ENCODE assay signal across 9 cellular contexts in genomic region chr11:65640483-65641207, GRCh38. TPM values are rescaled to one million over a fixed set of nuclear protein-coding genes. Genes with fewer than 3 reads are reported as not detected.
DNase-seq lines count a peak whose midpoint lies in the region; ATAC-seq, FAIRE-seq and TF ChIP-seq lines count a peak whose summit lies in the region.
"Had no signal": no experiment of that assay in that cellular context is flagged by ENCODE, and none has a peak within 500 bp of the region (broad histone marks: within the 10 kb centered on the region; RNA-seq: fewer than 3 reads in every experiment).

No MANE protein-coding gene starts in this region.

- peak overlapping the region; percentile 94 for H3K27ac Mint-ChIP-seq in T-helper 17 cell

- H3K4me3 ChIP-seq in H1 (ENCODE audit: extremely low read depth in 1 of 4, insufficient read depth in 2 of 4, low read depth in 3 of 4, low read length in 4 of 4): no peak overlapping the region
- H3K4me3 ChIP-seq in sigmoid colon: peak overlapping the region in 3 of 4 donors; percentile 3 to 26 (median 18)

- FAIRE-seq in H1 (lab: Jason Lieb, UNC): no peak
- FAIRE-seq: urothelium cell line had no signal

- no peaks in the 10 kb centered on the region for H3K9me3 ChIP-seq in T-helper 17 cell (ENCODE audit: control insufficient read depth, low read length, poor library complexity, severe bottlenecking)
- H3K9me3 ChIP-seq in H1 (ENCODE audit: insufficient read depth in 2 of 2, low read depth in 1 of 2, low read length in 1 of 2): no peaks in the 10 kb centered on the region
- no peaks in the 10 kb centered on the region for H3K9me3 ChIP-seq in sigmoid colon

- DNase-seq in T-helper 17 cell (no peak), H1 (ENCODE audit: low read depth in 1 of 2, low spot score in 2 of 2) (no peak), sigmoid colon (no peak), NCI-H446 treated with DMSO at 0.1 percent for 48 hours (lab: John Stamatoyannopoulos, UW) (no peak), NCI-H526 (lab: John Stamatoyannopoulos, UW) (no peak)

- TF ChIP-seq RAD21 in H1 (IDR thresholded peaks at IDR 0.05 in 1 of 2, conservative IDR thresholded peaks at IDR 0.05 in 1 of 2; ENCODE audit: low read depth in 2 of 2, low read length in 2 of 2): no peak

- ATAC-seq in GM18909 (IDR thresholded peaks at IDR 0.05; ENCODE audit: poor library complexity, unreplicated experiment) (peak; percentile 3), T-helper 17 cell (no peak), GM19467 (IDR thresholded peaks at IDR 0.05; ENCODE audit: unreplicated experiment) (no peak), GM18505 (IDR thresholded peaks at IDR 0.05; ENCODE audit: unreplicated experiment) (no peak)

- H4K5ac ChIP-seq in H1 (ENCODE audit: insufficient read length, low read depth, low read length): no peak overlapping the region

- H3K27ac ChIP-seq in H1 (ENCODE audit: low read depth, low read length) (no peak overlapping the region), sigmoid colon (peak overlapping the region; percentile 87 to 90 (median 88))

- H3K4me1 ChIP-seq in H1 (replicated peaks in 1 of 4; ENCODE audit: control insufficient read depth in 3 of 4, insufficient read depth in 4 of 4, low read length in 3 of 4) (peaks cover 3 to 37% (median 22%) of the 10 kb centered on the region in 4 experiments), sigmoid colon (peaks cover 0 to 50% (median 41%) of the 10 kb centered on the region in 4 donors)

- peaks cover 44% of the 10 kb centered on the region for H3K4me1 Mint-ChIP-seq in T-helper 17 cell

- H3K18ac ChIP-seq in H1 (ENCODE audit: extremely low read depth, low read length): no peak overlapping the region

- H3K56ac ChIP-seq in H1 (replicated peaks; ENCODE audit: insufficient read length, low read depth, low read length): no peak overlapping the region

- no peak overlapping the region for H4K91ac ChIP-seq in H1 (replicated peaks; ENCODE audit: insufficient read length, low read length)

- H2BK20ac ChIP-seq in H1 (ENCODE audit: low read length): no peak overlapping the region

- peaks cover 2 to 13% (median 6%) of the 10 kb centered on the region in 4 experiments; a peak in 6 of 8 replicates for H3K36me3 ChIP-seq in H1 (ENCODE audit: control insufficient read depth in 2 of 4, insufficient read depth in 4 of 4, low read length in 3 of 4)
- peaks cover 9 to 39% (median 18%) of the 10 kb centered on the region in 4 donors for H3K36me3 ChIP-seq in sigmoid colon

- 0 out of 2 replicates have a peak overlapping the region, but pooled peaks have one; percentile 60 for H2BK12ac ChIP-seq in H1 (ENCODE audit: low read depth, low read length)

- no peak overlapping the region; the same call in 1 of the 2 replicates for H4K8ac ChIP-seq in H1 (ENCODE audit: extremely low read depth, insufficient read depth, low read length)

- no peak overlapping the region for H3K14ac ChIP-seq in H1 (ENCODE audit: insufficient read length)

- H2BK15ac ChIP-seq in H1 (ENCODE audit: low read length): 0 out of 2 replicates have a peak overlapping the region, but pooled peaks have one; percentile 16

- peak overlapping the region; percentile 95 for H3K4me3 Mint-ChIP-seq in T-helper 17 cell

- H3K79me2 ChIP-seq in H1 (ENCODE audit: control insufficient read depth in 1 of 2, insufficient read depth in 2 of 2, low read length in 2 of 2): no peaks in the 10 kb centered on the region

- H3K4me2 ChIP-seq in H1 (ENCODE audit: insufficient read depth in 1 of 2, low read depth in 2 of 2, low read length in 2 of 2): no peak overlapping the region

- TF ChIP-seq CTCF in H1 (IDR thresholded peaks at IDR 0.05; ENCODE audit: control extremely low read depth in 1 of 3, insufficient read depth in 1 of 3, low read depth in 1 of 3, low read length in 3 of 3): no peak
- TF ChIP-seq CTCF in sigmoid colon (IDR thresholded peaks at IDR 0.05): no peak

- H3K27me3 ChIP-seq in H1 (replicated peaks in 1 of 4; ENCODE audit: control insufficient read depth in 3 of 4, extremely low read depth in 1 of 4, insufficient read depth in 3 of 4, low read length in 3 of 4) (peaks cover 0 to 4% (median 2%) of the 10 kb centered on the region in 4 experiments; a peak in 2 of 7 replicates), sigmoid colon (no peaks in the 10 kb centered on the region)

- H2BK5ac ChIP-seq in H1 (ENCODE audit: low read depth, low read length): 0 out of 2 replicates have a peak overlapping the region, but pooled peaks have one; percentile 40

- H2AK5ac ChIP-seq in H1 (ENCODE audit: low read depth, low read length): no peak overlapping the region

- H3K79me1 ChIP-seq in H1 (ENCODE audit: low read depth, low read length): peaks cover under 1% of the 10 kb centered on the region; the same call in 1 of the 2 replicates

- H3K27me3 Mint-ChIP-seq in T-helper 17 cell: no peaks in the 10 kb centered on the region

- TF ChIP-seq EP300 in H1 (IDR thresholded peaks at IDR 0.05; ENCODE audit: borderline replicate concordance in 1 of 2, low read depth in 2 of 2, low read length in 2 of 2) (no peak), sigmoid colon (IDR thresholded peaks at IDR 0.05) (no peak)

- CTCF ChIA-PET in H1 (lab: Charles Lee; ENCODE audit: partially characterized antibody): interaction anchor here (0.8 to 2.4 kb wide), 7 partner anchors 12 to 984 kb away, joined by 3 to 12 read pairs (median 3); partner anchors contain the start of genes AP5B1 and KAT5

- H4K20me1 ChIP-seq in H1 (replicated peaks in 1 of 2; ENCODE audit: control insufficient read depth in 1 of 2, insufficient read depth in 2 of 2, low read length in 2 of 2): peaks cover 0 to 9% of the 10 kb centered on the region in 2 experiments

- H2AFZ ChIP-seq in H1 (ENCODE audit: low read length): no peak overlapping the region

- TF ChIP-seq POLR2A in H1 (IDR thresholded peaks at IDR 0.05; ENCODE audit: control extremely low read depth in 1 of 2, low read depth in 2 of 2, low read length in 2 of 2) (no peak), sigmoid colon (IDR thresholded peaks at IDR 0.05) (no peak), GM18505 (IDR thresholded peaks at IDR 0.05; ENCODE audit: borderline replicate concordance, extremely low read depth, insufficient read depth, insufficient read length) (no peak)

- H3K9ac ChIP-seq in H1 (replicated peaks in 1 of 4; ENCODE audit: extremely low read depth in 1 of 4, low read depth in 3 of 4, low read length in 3 of 4): no peak overlapping the region

- H2BK120ac ChIP-seq in H1 (replicated peaks; ENCODE audit: low read depth, low read length): no peak overlapping the region

- WGBS in H1 (ENCODE audit: extremely low coverage in 1 of 2, insufficient coverage in 1 of 2, insufficient read length in 1 of 2, insufficient replicate concordance in 2 of 2, low coverage in 1 of 2, low lambda C conversion rate in 2 of 2, missing lambda C conversion rate in 1 of 2), 2 experiments: 94% methylated on average over 33 of the region's 33 CpGs; no CpG with 5 or more reads in 1 of the 2 experiments
- WGBS in sigmoid colon, 2 donors: 47 to 81% methylated on average over 33 of the region's 33 CpGs

- H3K4ac ChIP-seq in H1 (replicated peaks; ENCODE audit: insufficient read length, low read depth, low read length): no peak overlapping the region

- no peak overlapping the region for H3K23ac ChIP-seq in H1 (ENCODE audit: insufficient read length)

- intact Hi-C loops in sigmoid colon (cut with DNase I): no loop called here

- H3K23me2 ChIP-seq in H1 (ENCODE audit: low read depth, low read length): peaks cover 8% of the 10 kb centered on the region; the same call in 1 of the 2 replicates

- POLR2A ChIA-PET in H1 (lab: Charles Lee; ENCODE audit: partially characterized antibody): interaction anchor here (1.1 to 6.9 kb wide), 6 partner anchors 10 to 218 kb away, joined by 3 to 56 read pairs (median 8); partner anchors contain the start of genes CFL1 and RELA

- H3K36me3 Mint-ChIP-seq in T-helper 17 cell (ENCODE audit: low read depth): peaks cover 4% of the 10 kb centered on the region

RNA-seq across cellular contexts. Expression of gene SIPA1, which starts 2.7 kb away (rescaled TPM):
- total RNA-seq in T-helper 17 cell: 100 to 1,000 TPM; 142 to 182 TPM
- 67.5 and 72.2 TPM in 2 replicates for total RNA-seq in H1 (2021; fragmentation: NEBNext Ultra II Directional; extraction: Animal tissue kit (Norgen Biotek cat#: 25700))
- 35.3 and 59.2 TPM in 2 replicates for polyA plus RNA-seq in H1 (2011; rRNA removed)
- polyA plus RNA-seq in H1 (2011; cell fraction: cytosol; rRNA removed): 35.5 TPM
- 111 TPM for polyA plus RNA-seq in H1 (2011; cell fraction: nucleus; rRNA removed)
- 26.3 to 53.9 TPM (median 48.6 TPM) in 4 replicates for polyA plus RNA-seq in H1 (2012, experiment 1 of 2)
- 37.6 TPM for polyA plus RNA-seq in H1 (2012, experiment 2 of 2)
- polyA plus RNA-seq in H1 (2013, experiment 1 of 2): 74.5 TPM
- 69.1 TPM for polyA plus RNA-seq in H1 (2013, experiment 2 of 2)
- polyA minus RNA-seq in H1 (2011; rRNA and poly(A)+ RNA removed): 17.6 and 30.3 TPM in 2 replicates
- polyA minus RNA-seq in H1 (2011; cell fraction: cytosol; rRNA and poly(A)+ RNA removed): 39.3 TPM
- polyA minus RNA-seq in H1 (2011; cell fraction: nucleus; rRNA and poly(A)+ RNA removed): 48.9 TPM
- total RNA-seq in sigmoid colon: 10 to 100 TPM; 19.9 to 30.7 (median 28.2) TPM
- polyA plus RNA-seq in sigmoid colon: 10 to 100 TPM; 20.3 to 53.6 (median 34.8) TPM

RNA-seq across cellular contexts. Expression of gene RELA, which starts 22.1 kb away (rescaled TPM):
- total RNA-seq in T-helper 17 cell (100 to 1,000 TPM; 302 to 378 TPM), sigmoid colon (10 to 100 TPM; 36.4 to 62.6 (median 46.9) TPM)
- total RNA-seq in H1 (2021; fragmentation: NEBNext Ultra II Directional; extraction: Animal tissue kit (Norgen Biotek cat#: 25700)): 25.5 and 27.5 TPM in 2 replicates
- polyA plus RNA-seq in H1 (2011; rRNA removed) (21.9 and 28.8 TPM in 2 replicates), sigmoid colon (10 to 100 TPM; 33.6 to 45.6 (median 37.5) TPM)
- polyA plus RNA-seq in H1 (2011; cell fraction: cytosol; rRNA removed): 13.3 TPM
- polyA plus RNA-seq in H1 (2011; cell fraction: nucleus; rRNA removed): 67.2 TPM
- polyA plus RNA-seq in H1 (2012, experiment 1 of 2): 22.2 to 30.9 TPM (median 25.1 TPM) in 4 replicates
- 24.7 TPM for polyA plus RNA-seq in H1 (2012, experiment 2 of 2)
- polyA plus RNA-seq in H1 (2013, experiment 1 of 2): 23.9 TPM
- 22.6 TPM for polyA plus RNA-seq in H1 (2013, experiment 2 of 2)
- 20.0 and 30.6 TPM in 2 replicates for polyA minus RNA-seq in H1 (2011; rRNA and poly(A)+ RNA removed)
- polyA minus RNA-seq in H1 (2011; cell fraction: cytosol; rRNA and poly(A)+ RNA removed): 13.8 TPM
- 29.0 TPM for polyA minus RNA-seq in H1 (2011; cell fraction: nucleus; rRNA and poly(A)+ RNA removed)

RNA-seq across cellular contexts. Expression of gene PCNX3, which starts 25.1 kb away (rescaled TPM):
- 10 to 100 TPM; 56.0 to 60.5 TPM for total RNA-seq in T-helper 17 cell
- total RNA-seq in H1 (2021; fragmentation: NEBNext Ultra II Directional; extraction: Animal tissue kit (Norgen Biotek cat#: 25700)): 38.8 and 39.4 TPM in 2 replicates
- polyA plus RNA-seq in H1 (2011; rRNA removed): 27.2 and 45.1 TPM in 2 replicates
- polyA plus RNA-seq in H1 (2011; cell fraction: cytosol; rRNA removed): 17.7 TPM
- 108 TPM for polyA plus RNA-seq in H1 (2011; cell fraction: nucleus; rRNA removed)
- 19.0 to 39.6 TPM (median 33.1 TPM) in 4 replicates for polyA plus RNA-seq in H1 (2012, experiment 1 of 2)
- 28.8 TPM for polyA plus RNA-seq in H1 (2012, experiment 2 of 2)
- 26.5 TPM for polyA plus RNA-seq in H1 (2013, experiment 1 of 2)
- 26.0 TPM for polyA plus RNA-seq in H1 (2013, experiment 2 of 2)
- 26.2 and 30.5 TPM in 2 replicates for polyA minus RNA-seq in H1 (2011; rRNA and poly(A)+ RNA removed)
- 34.0 TPM for polyA minus RNA-seq in H1 (2011; cell fraction: cytosol; rRNA and poly(A)+ RNA removed)
- polyA minus RNA-seq in H1 (2011; cell fraction: nucleus; rRNA and poly(A)+ RNA removed): 46.0 TPM
- 10 to 100 TPM; 10.7 to 21.3 (median 14.3) TPM for total RNA-seq in sigmoid colon
- polyA plus RNA-seq in sigmoid colon: 10 to 100 TPM in 1 of 3 donors, 1 to 10 TPM in 2; 6.0 to 35.0 (median 6.6) TPM

RNA-seq across cellular contexts. Expression of gene MAP3K11, which starts 26.6 kb away (rescaled TPM):
- total RNA-seq in T-helper 17 cell (10 to 100 TPM; 63.1 to 64.6 TPM), sigmoid colon (10 to 100 TPM; 18.5 to 52.1 (median 26.3) TPM)
- total RNA-seq in H1 (2021; fragmentation: NEBNext Ultra II Directional; extraction: Animal tissue kit (Norgen Biotek cat#: 25700)): 44.6 and 48.4 TPM in 2 replicates
- polyA plus RNA-seq in H1 (2011; rRNA removed) (30.3 and 45.8 TPM in 2 replicates), sigmoid colon (10 to 100 TPM; 48.6 to 71.2 (median 71.0) TPM)
- 27.4 TPM for polyA plus RNA-seq in H1 (2011; cell fraction: cytosol; rRNA removed)
- polyA plus RNA-seq in H1 (2011; cell fraction: nucleus; rRNA removed): 44.3 TPM
- polyA plus RNA-seq in H1 (2012, experiment 1 of 2): 33.6 to 39.5 TPM (median 37.5 TPM) in 4 replicates
- 31.2 TPM for polyA plus RNA-seq in H1 (2012, experiment 2 of 2)
- polyA plus RNA-seq in H1 (2013, experiment 1 of 2): 28.0 TPM
- 25.0 TPM for polyA plus RNA-seq in H1 (2013, experiment 2 of 2)
- 17.7 and 26.1 TPM in 2 replicates for polyA minus RNA-seq in H1 (2011; rRNA and poly(A)+ RNA removed)
- 28.2 TPM for polyA minus RNA-seq in H1 (2011; cell fraction: cytosol; rRNA and poly(A)+ RNA removed)
- 39.8 TPM for polyA minus RNA-seq in H1 (2011; cell fraction: nucleus; rRNA and poly(A)+ RNA removed)

RNA-seq across cellular contexts. Expression of gene KCNK7, which starts 45.0 kb away (rescaled TPM):
- total RNA-seq in T-helper 17 cell (1 to 10 TPM; 4.7 to 5.7 TPM), sigmoid colon (under 1 TPM in 2 of 4 donors, not detected in 2; 0.54 to 0.71 TPM)
- total RNA-seq in H1 (2021; fragmentation: NEBNext Ultra II Directional; extraction: Animal tissue kit (Norgen Biotek cat#: 25700)): 0.42 and 1.0 TPM in 2 replicates
- polyA plus RNA-seq in H1 (2011; rRNA removed) (0.74 and 1.4 TPM in 2 replicates), sigmoid colon (1 to 10 TPM in 1 of 3 donors, not detected in 2; 1.4 TPM)
- polyA plus RNA-seq in H1 (2011; cell fraction: cytosol; rRNA removed): 0.71 TPM
- 1.4 TPM for polyA plus RNA-seq in H1 (2011; cell fraction: nucleus; rRNA removed)
- polyA plus RNA-seq in H1 (2012, experiment 1 of 2): 0.32 to 1.1 TPM (median 0.65 TPM) in 3 of 4 replicates, not detected in the other
- not detected for polyA plus RNA-seq in H1 (2012, experiment 2 of 2)
- 0.18 TPM for polyA plus RNA-seq in H1 (2013, experiment 1 of 2)
- 0.24 TPM for polyA plus RNA-seq in H1 (2013, experiment 2 of 2)
- 0.19 and 0.71 TPM in 2 replicates for polyA minus RNA-seq in H1 (2011; rRNA and poly(A)+ RNA removed)
- polyA minus RNA-seq in H1 (2011; cell fraction: cytosol; rRNA and poly(A)+ RNA removed): not detected
- 1.1 TPM for polyA minus RNA-seq in H1 (2011; cell fraction: nucleus; rRNA and poly(A)+ RNA removed)

Comparison
In these comparisons a context has a peak if more than half of its experiments do, and no peak if none do; other contexts are left out.
1. H3K4me3 ChIP-seq: peak in sigmoid colon (3 of 4); none in H1 (0 of 4).
2. RNA of gene RELA, which starts 22.1 kb away (total RNA-seq): 302 to 378 TPM in T-helper 17 cell; 36.4 to 62.6 TPM in sigmoid colon and 25.5 to 27.5 TPM in H1; every median in the first group is over 4 times any median in the second.